8 cellular contexts compared by ENCODE assay signal in genomic region chr6:89145461-89145961, GRCh38. TPM values are rescaled to one million over a fixed set of nuclear protein-coding genes. Genes with fewer than 3 reads are reported as not detected.
DNase-seq lines count a peak whose midpoint lies in the region; ATAC-seq and TF ChIP-seq lines count a peak whose summit lies in the region.

No MANE protein-coding gene starts in this region.

- peaks cover 8% of the 10 kb centered on the region for H3K36me3 Mint-ChIP-seq in central memory CD8-positive, alpha-beta T cell (ENCODE audit: insufficient read depth)

- peaks cover 42% of the 10 kb centered on the region for H3K4me1 ChIP-seq in DND-41 (ENCODE audit: insufficient read depth, low read length)
- no peaks in the 10 kb centered on the region for H3K4me1 ChIP-seq in Peyer's patch
- peaks cover 1 to 17% (median 8%) of the 10 kb centered on the region in 4 donors for H3K4me1 ChIP-seq in liver (ENCODE audit: control insufficient read depth in 4 of 4, insufficient read depth in 4 of 4, low read length in 3 of 4)
- H3K4me1 ChIP-seq in stomach smooth muscle (ENCODE audit: control insufficient read depth, insufficient read depth, low read length) = peaks cover 6% of the 10 kb centered on the region

- H2AFZ ChIP-seq in DND-41 (ENCODE audit: low read depth, low read length) = peak overlapping the region; percentile 88

- under 1% methylated on average over 16 of the region's 16 CpGs for WGBS in liver

- ATAC-seq in DND-41 (ENCODE audit: insufficient read depth, low read depth) = peak; percentile 61
- peak; percentile 38 for ATAC-seq in GM19328 (IDR thresholded peaks at IDR 0.05; ENCODE audit: unreplicated experiment)
- peak; percentile 54 for ATAC-seq in HG03342 (IDR thresholded peaks at IDR 0.05; ENCODE audit: unreplicated experiment)
- ATAC-seq in central memory CD8-positive, alpha-beta T cell (replicated peaks; ENCODE audit: extremely low read depth, poor library complexity, severe bottlenecking) = peak; percentile 81

- H3K79me2 ChIP-seq in DND-41 (ENCODE audit: insufficient read depth, low read length) = peaks cover 34% of the 10 kb centered on the region

- H3K9me3 ChIP-seq in DND-41 (ENCODE audit: insufficient read depth, low read length, severe bottlenecking) (no peaks in the 10 kb centered on the region), Peyer's patch (no peaks in the 10 kb centered on the region), liver (ENCODE audit: control insufficient read depth in 4 of 4, low read length in 3 of 4) (no peaks in the 10 kb centered on the region), stomach smooth muscle (ENCODE audit: control insufficient read depth in 2 of 2, low read length in 2 of 2) (no peaks in the 10 kb centered on the region)

- no peaks in the 10 kb centered on the region for H3K9me3 Mint-ChIP-seq in central memory CD8-positive, alpha-beta T cell

- H3K27me3 ChIP-seq in DND-41 (ENCODE audit: insufficient read depth, low read length, poor library complexity) (no peaks in the 10 kb centered on the region), Peyer's patch (no peaks in the 10 kb centered on the region), liver (ENCODE audit: control insufficient read depth in 4 of 4, insufficient read depth in 4 of 4, low read length in 3 of 4) (no peaks in the 10 kb centered on the region), stomach smooth muscle (ENCODE audit: control insufficient read depth in 1 of 2, insufficient read depth in 2 of 2, low read length in 2 of 2) (no peaks in the 10 kb centered on the region)

- peak overlapping the region; percentile 81 for H3K4me2 ChIP-seq in DND-41 (ENCODE audit: insufficient read depth, low read length)

- no peak for TF ChIP-seq POLR2A in Peyer's patch (IDR thresholded peaks at IDR 0.05)

- peaks cover 6% of the 10 kb centered on the region; the same call in 1 of the 2 replicates for H4K20me1 ChIP-seq in DND-41 (ENCODE audit: insufficient read depth, low read length)

- peak overlapping the region; percentile 97 for H3K27ac Mint-ChIP-seq in central memory CD8-positive, alpha-beta T cell (ENCODE audit: low read depth)

- H3K9ac ChIP-seq in DND-41 (ENCODE audit: low read depth, low read length) = peak overlapping the region; percentile 95
- H3K9ac ChIP-seq in liver (ENCODE audit: low read depth in 1 of 2, low read length in 2 of 2) = peak overlapping the region; percentile 30 to 77
- H3K9ac ChIP-seq in stomach smooth muscle (ENCODE audit: low read length in 2 of 2) = peak overlapping the region; percentile 85 to 87

- DNase-seq in DND-41 (no peak), Peyer's patch (peak in 2 of 3 donors; percentile 25 to 49), middle frontal gyrus (ENCODE audit: extremely low spot score, low spot score) (no peak)
- peak in 1 of 2 donors; percentile 19 for DNase-seq in central memory CD8-positive, alpha-beta T cell (ENCODE audit: low spot score in 2 of 2)

- peak overlapping the region; percentile 97 for H3K4me3 Mint-ChIP-seq in central memory CD8-positive, alpha-beta T cell

- H3K36me3 ChIP-seq in DND-41 (ENCODE audit: insufficient read depth, low read length) (peaks cover 16% of the 10 kb centered on the region), Peyer's patch (no peaks in the 10 kb centered on the region), liver (ENCODE audit: control insufficient read depth in 4 of 4, insufficient read depth in 3 of 4, low read depth in 1 of 4, low read length in 3 of 4) (no peaks in the 10 kb centered on the region), stomach smooth muscle (ENCODE audit: control insufficient read depth in 2 of 2, insufficient read depth in 2 of 2, low read length in 2 of 2) (no peaks in the 10 kb centered on the region)

- H3K27me3 Mint-ChIP-seq in central memory CD8-positive, alpha-beta T cell = no peaks in the 10 kb centered on the region

- TF ChIP-seq CTCF in DND-41 (IDR thresholded peaks at IDR 0.05; ENCODE audit: borderline replicate concordance, extremely low read depth, low read length, poor library complexity, severe bottlenecking) (peak; percentile 18), Peyer's patch (IDR thresholded peaks at IDR 0.05) (no peak), liver (IDR thresholded peaks at IDR 0.05; ENCODE audit: low read depth, low read length, missing input control) (no peak)

- H3K27ac ChIP-seq in DND-41 (ENCODE audit: low read length) = peak overlapping the region; percentile 80
- H3K27ac ChIP-seq in Peyer's patch = peak overlapping the region; percentile 63 to 90 (median 84)
- peak overlapping the region; percentile 77 to 86 for H3K27ac ChIP-seq in liver (ENCODE audit: low read depth in 1 of 2, low read length in 2 of 2)
- peak overlapping the region; percentile 79 for H3K27ac ChIP-seq in stomach smooth muscle (ENCODE audit: low read length)

- peaks cover 22% of the 10 kb centered on the region for H3K4me1 Mint-ChIP-seq in central memory CD8-positive, alpha-beta T cell

- H3K4me3 ChIP-seq in DND-41 (ENCODE audit: low read depth in 1 of 2, low read length in 2 of 2) = peak overlapping the region; percentile 63 to 77
- H3K4me3 ChIP-seq in Peyer's patch = peak overlapping the region; percentile 61 to 96 (median 77)
- H3K4me3 ChIP-seq in liver (ENCODE audit: low read depth in 1 of 3, low read length in 3 of 3) = peak overlapping the region; percentile 50 to 97 (median 82)
- peak overlapping the region; percentile 85 to 96 for H3K4me3 ChIP-seq in stomach smooth muscle (ENCODE audit: low read length in 2 of 2)

- TF ChIP-seq RAD21 in liver (IDR thresholded peaks at IDR 0.05) = no peak

TF ChIP-seq in liver, 16 proteins besides CTCF, POLR2A, EP300 and RAD21:
- TF ChIP-seq JUND (IDR thresholded peaks at IDR 0.05) (no peak), GABPA (IDR thresholded peaks at IDR 0.05 in 1 of 2, conservative IDR thresholded peaks at IDR 0.05 in 1 of 2) (no peak), YY1 (IDR thresholded peaks at IDR 0.05) (no peak), SP1 (IDR thresholded peaks at IDR 0.05) (no peak), NR2F2 (IDR thresholded peaks at IDR 0.05) (no peak), FOXA1 (IDR thresholded peaks at IDR 0.05) (no peak), REST (IDR thresholded peaks at IDR 0.05) (no peak), HNF4A (conservative IDR thresholded peaks at IDR 0.05) (no peak)

RNA-seq across cellular contexts. Expression of gene PM20D2, which starts 0.3 kb away (rescaled TPM):
- 10 to 100 TPM in 2 of 4 donors, 1 to 10 TPM in 2; 6.1 to 17.3 (median 9.3) TPM for total RNA-seq in Peyer's patch
- total RNA-seq in liver = 10 to 100 TPM in 1 of 2 donors, 1 to 10 TPM in 1; 6.4 to 12.4 TPM
- 1 to 10 TPM; 1.7 to 2.5 TPM for polyA plus RNA-seq in liver

RNA-seq across cellular contexts. Expression of gene SRSF12, which starts 27.6 kb away (rescaled TPM):
- total RNA-seq in Peyer's patch (not detected), liver (1 to 10 TPM in 1 of 2 donors, under 1 TPM in 1; 0.17 to 1.0 TPM)
- polyA plus RNA-seq in liver = under 1 TPM; 0.22 to 0.56 TPM

Comparison
In these comparisons a context has a peak if more than half of its experiments do, and no peak if none do; other contexts are left out.
1. DNase-seq: peak in Peyer's patch (2 of 3); none in DND-41 (single experiment) and middle frontal gyrus (single experiment).
2. Peak in every context shown above with its lines, with median percentiles within 50 percentile points of each other: ATAC-seq, H3K27ac ChIP-seq, H3K4me3 ChIP-seq and H3K9ac ChIP-seq.